ENCODE assay signal across 8 cellular contexts in genomic region chr6:118933855-118934460, GRCh38. TPM values are rescaled to one million over a fixed set of nuclear protein-coding genes. Genes with fewer than 3 reads are reported as not detected.
DNase-seq lines count a peak whose midpoint lies in the region; ATAC-seq and TF ChIP-seq lines count a peak whose summit lies in the region.

No MANE protein-coding gene starts in this region.

- CTCF ChIA-PET in CD4-positive, alpha-beta T cell (lab: Charles Lee), result interaction anchor here (1.4 to 2.3 kb wide), 2 partner anchors 38 to 144 kb away, joined by 3 to 9 read pairs; no protein-coding TSS in a partner anchor
- CTCF ChIA-PET in Panc1 (lab: Charles Lee), result no interaction called here

- H3K27me3 ChIP-seq in CD4-positive, alpha-beta T cell (ENCODE audit: control insufficient read depth, insufficient read depth, low read length), result no peaks in the 10 kb centered on the region
- H3K27me3 ChIP-seq in Panc1 (ENCODE audit: control insufficient read depth, insufficient read depth, low read length) (no peaks in the 10 kb centered on the region), gastroesophageal sphincter (no peaks in the 10 kb centered on the region)

- in situ Hi-C loops in Panc1 (cut with HindIII; ENCODE audit: low pct_unique_long_range_greater_than_20kb, low sequenced_read_pairs), result no loop called here

- peak overlapping the region; percentile 88 for H3K27ac Mint-ChIP-seq in CD4-positive, alpha-beta T cell
- H3K27ac Mint-ChIP-seq in stimulated activated effector memory CD8-positive, alpha-beta T cell treated with anti-CD3 and anti-CD28 coated beads, Interleukin-12 subunit alpha, Interleukin-12 subunit beta, amount 100 ng/mL, for 72 hours, result peak overlapping the region; percentile 94

- H3K4me1 ChIP-seq in Panc1 (ENCODE audit: control insufficient read depth, insufficient read depth, low read length) (peaks cover 17% of the 10 kb centered on the region; the same call in 1 of the 2 replicates), gastroesophageal sphincter (peaks cover 0 to 35% (median 6%) of the 10 kb centered on the region in 3 donors)

- peak overlapping the region; percentile 91 for H3K4me3 Mint-ChIP-seq in CD4-positive, alpha-beta T cell
- peak overlapping the region; percentile 84 for H3K4me3 Mint-ChIP-seq in stimulated activated effector memory CD8-positive, alpha-beta T cell treated with anti-CD3 and anti-CD28 coated beads, Interleukin-12 subunit alpha, Interleukin-12 subunit beta, amount 100 ng/mL, for 72 hours

- H3K4me3 ChIP-seq in Panc1 (ENCODE audit: low read depth in 2 of 2, low read length in 2 of 2) (peak overlapping the region; percentile 96 to 97), gastroesophageal sphincter (peak overlapping the region; percentile 78 to 91)

- no peak overlapping the region for H3K27ac ChIP-seq in CD4-positive, alpha-beta T cell (ENCODE audit: low read depth, low read length)
- H3K27ac ChIP-seq in Panc1 (ENCODE audit: low read length) (0 out of 2 replicates have a peak overlapping the region, but pooled peaks have one; percentile 26), gastroesophageal sphincter (peak overlapping the region in 3 of 4 donors; percentile 94 to 96 (median 95))

- peaks cover 47% of the 10 kb centered on the region for H3K36me3 Mint-ChIP-seq in CD4-positive, alpha-beta T cell (ENCODE audit: low read depth)
- peaks cover 54% of the 10 kb centered on the region for H3K36me3 Mint-ChIP-seq in stimulated activated effector memory CD8-positive, alpha-beta T cell treated with anti-CD3 and anti-CD28 coated beads, Interleukin-12 subunit alpha, Interleukin-12 subunit beta, amount 100 ng/mL, for 72 hours

- no peak for TF ChIP-seq CTCF in CD4-positive, alpha-beta T cell (IDR thresholded peaks at IDR 0.05)
- TF ChIP-seq CTCF in Panc1 (IDR thresholded peaks at IDR 0.05), result no peak
- no peak for TF ChIP-seq CTCF in gastroesophageal sphincter (IDR thresholded peaks at IDR 0.05)

- no peaks in the 10 kb centered on the region for H3K27me3 Mint-ChIP-seq in CD4-positive, alpha-beta T cell

- no peak for TF ChIP-seq EP300 in gastroesophageal sphincter (IDR thresholded peaks at IDR 0.05)

- TSS peak; percentile 67 for BruUV-seq in Panc1 (replicated peaks; lab: Mats Ljungman, UMichigan)

- no peak for TF ChIP-seq POLR2A in gastroesophageal sphincter (IDR thresholded peaks at IDR 0.05)

- no peak for ATAC-seq in CD4-positive, alpha-beta T cell (ENCODE audit: poor library complexity)
- ATAC-seq in GM21526 (IDR thresholded peaks at IDR 0.05; ENCODE audit: low FRiP score, unreplicated experiment) (peak; percentile 6), Panc1 (no peak), gastroesophageal sphincter (no peak)
- no peak for ATAC-seq in stimulated activated effector memory CD8-positive, alpha-beta T cell treated with anti-CD3 and anti-CD28 coated beads, Interleukin-12 subunit alpha, Interleukin-12 subunit beta, amount 100 ng/mL, for 72 hours

- no peaks in the 10 kb centered on the region for H3K9me3 ChIP-seq in CD4-positive, alpha-beta T cell (ENCODE audit: control insufficient read depth, low read length)
- H3K9me3 ChIP-seq in Panc1 (ENCODE audit: control insufficient read depth, insufficient read depth, low read depth, low read length), result no peaks in the 10 kb centered on the region
- no peaks in the 10 kb centered on the region for H3K9me3 ChIP-seq in gastroesophageal sphincter

- H3K4me1 Mint-ChIP-seq in CD4-positive, alpha-beta T cell (ENCODE audit: low read depth), result peaks cover 53% of the 10 kb centered on the region
- peaks cover 25% of the 10 kb centered on the region for H3K4me1 Mint-ChIP-seq in stimulated activated effector memory CD8-positive, alpha-beta T cell treated with anti-CD3 and anti-CD28 coated beads, Interleukin-12 subunit alpha, Interleukin-12 subunit beta, amount 100 ng/mL, for 72 hours

- WGBS in gastroesophageal sphincter (ENCODE audit: low coverage in 1 of 2), 2 donors, result 19 to 30% methylated on average over 7 to 8 of the region's 8 CpGs

- H3K36me3 ChIP-seq in Panc1 (ENCODE audit: control insufficient read depth, insufficient read depth, low read length) (peaks cover 17% of the 10 kb centered on the region), gastroesophageal sphincter (peaks cover 0 to 26% of the 10 kb centered on the region in 2 donors)

- POLR2A ChIA-PET in CD4-positive, alpha-beta T cell (lab: Charles Lee), result interaction anchor here (0.7 to 3.4 kb wide), 10 partner anchors 17 to 417 kb away, joined by 3 to 55 read pairs (median 4); partner anchors contain the start of genes ASF1A and FAM184A
- POLR2A ChIA-PET in Panc1 (lab: Charles Lee), result no interaction called here

- DNase-seq in CD4-positive, alpha-beta T cell, result no peak
- DNase-seq in Panc1 (ENCODE audit: low read depth, low spot score), result no peak
- DNase-seq in stimulated activated effector memory CD8-positive, alpha-beta T cell treated with anti-CD3 and anti-CD28 coated beads, Interleukin-12 subunit alpha, Interleukin-12 subunit beta, amount 100 ng/mL, for 72 hours (ENCODE audit: low spot score in 2 of 2), result no peak
- DNase-seq in GF-D8 (lab: John Stamatoyannopoulos, UW), result no peak
- DNase-seq in globus pallidus (ENCODE audit: low spot score), result no peak
- DNase-seq in COLO668 (lab: John Stamatoyannopoulos, UW; ENCODE audit: unreplicated experiment), result no peak

- H3K9me3 Mint-ChIP-seq in CD4-positive, alpha-beta T cell, result no peaks in the 10 kb centered on the region
- peaks cover 3% of the 10 kb centered on the region for H3K9me3 Mint-ChIP-seq in stimulated activated effector memory CD8-positive, alpha-beta T cell treated with anti-CD3 and anti-CD28 coated beads, Interleukin-12 subunit alpha, Interleukin-12 subunit beta, amount 100 ng/mL, for 72 hours

- intact Hi-C loops in CD4-positive, alpha-beta T cell (cut with DNase I, micrococcal nuclease), result loop anchor here (2.0 to 10.0 kb wide), 3 partner anchors 37 to 411 kb away; partner anchors contain the start of genes ASF1A (in 1 of the 2) and MAN1A1 (in 1 of the 2)
- intact Hi-C loops in Panc1 (cut with micrococcal nuclease; ENCODE audit: unreplicated experiment), result no loop called here

RNA-seq across cellular contexts. Expression of gene MCM9, which starts 1.0 kb away (rescaled TPM):
- total RNA-seq in CD4-positive, alpha-beta T cell, result 10 to 100 TPM; 25.5 TPM
- total RNA-seq in Panc1 (2021; ENCODE audit: unreplicated experiment), result 20.4 TPM
- 9.1 TPM for polyA plus RNA-seq in Panc1 (2012; ENCODE audit: insufficient read length)
- total RNA-seq in gastroesophageal sphincter, result 10 to 100 TPM in 3 of 4 donors, 1 to 10 TPM in 1; 7.7 to 25.7 (median 16.8) TPM

RNA-seq across cellular contexts. Expression of gene ASF1A, which starts 40.0 kb away (rescaled TPM):
- total RNA-seq in CD4-positive, alpha-beta T cell, result 10 to 100 TPM; 10.7 to 11.9 TPM
- total RNA-seq in Panc1 (2021; ENCODE audit: unreplicated experiment) (28.5 TPM), gastroesophageal sphincter (10 to 100 TPM in 3 of 4 donors, 1 to 10 TPM in 1; 10.0 to 23.3 (median 13.6) TPM)
- polyA plus RNA-seq in Panc1 (2012; ENCODE audit: insufficient read length), result 14.0 TPM
